In the genomic region with DNA sequence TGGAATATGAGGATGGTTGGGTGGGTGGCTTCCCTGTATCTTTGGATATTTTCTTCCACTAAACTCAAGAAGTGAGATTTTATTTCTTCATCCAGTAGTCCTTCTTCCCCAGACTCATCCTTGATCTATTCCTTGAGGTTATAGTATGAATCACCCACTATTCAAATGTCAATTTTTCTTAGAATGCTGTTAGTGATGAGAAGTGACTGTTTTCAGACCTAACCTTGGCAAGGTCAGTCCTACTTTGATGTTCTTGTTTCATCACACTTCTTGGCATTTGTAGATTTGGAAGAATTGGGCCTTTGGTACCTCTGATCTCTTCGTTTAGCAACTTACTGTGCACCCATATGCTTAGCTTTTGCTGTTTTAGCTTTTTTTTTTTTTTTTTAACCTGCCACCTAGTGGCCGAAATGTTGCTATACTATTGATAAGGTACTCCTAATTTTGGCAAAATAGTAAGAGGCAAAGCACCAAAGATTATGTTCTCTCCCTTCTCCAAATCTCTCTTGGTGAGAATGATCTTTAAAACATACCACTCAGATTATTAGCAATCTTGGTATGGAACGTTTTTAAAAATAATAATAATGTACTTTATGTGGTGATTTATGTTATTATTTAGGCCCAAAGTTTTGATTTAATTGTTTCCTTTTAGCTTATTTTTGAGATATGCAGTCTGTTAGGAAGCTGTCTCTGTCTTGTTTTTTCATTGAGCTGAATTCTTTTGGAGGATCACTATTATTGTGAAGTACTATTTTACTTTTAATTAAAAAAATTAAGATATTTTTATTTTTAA, we compare ENCODE assay signal across 8 cellular contexts. TPM values are rescaled to one million over a fixed set of nuclear protein-coding genes. Genes with fewer than 3 reads are reported as not detected.
A peak's percentile ranks its signal among the peaks of the same experiment; 100 is the strongest.
DNase-seq lines count a peak whose midpoint lies in the region; ATAC-seq and TF ChIP-seq lines count a peak whose summit lies in the region.

No MANE protein-coding gene starts in this region.

- peak overlapping the region; percentile 3 for H3K4me3 Mint-ChIP-seq in activated CD4-positive, alpha-beta T cell treated with anti-CD3 and anti-CD28 coated beads, Interleukin-2, amount 10 ng/mL, durations not matched to agents 24 days and 14 days

- H3K27me3 ChIP-seq in testis: no peaks in the 10 kb centered on the region

- intact Hi-C loops in activated CD4-positive, alpha-beta T cell treated with anti-CD3 and anti-CD28 coated beads, Interleukin-2, amount 10 ng/mL, durations not matched to agents 24 days and 14 days (cut with micrococcal nuclease): loop anchor here (2.0 to 10.0 kb wide), 3 partner anchors 303 to 395 kb away; no protein-coding TSS in a partner anchor
- intact Hi-C loops in testis (cut with DNase I; ENCODE audit: low total_unique reads): no loop called here

- peaks cover 40% of the 10 kb centered on the region for H3K4me1 Mint-ChIP-seq in activated CD4-positive, alpha-beta T cell treated with anti-CD3 and anti-CD28 coated beads, Interleukin-2, amount 10 ng/mL, durations not matched to agents 24 days and 14 days

- peak; percentile 81 for DNase-seq in activated CD4-positive, alpha-beta T cell treated with anti-CD3 and anti-CD28 coated beads, Interleukin-2, amount 10 ng/mL, durations not matched to agents 24 days and 14 days
- no peak for DNase-seq in activated CD4-positive, alpha-beta T cell treated with anti-CD3 and anti-CD28 coated beads, Interleukin-2, amount 50 U/mL, for 4 hours
- DNase-seq in NCI-H146 (lab: John Stamatoyannopoulos, UW) (peak; percentile 44), amniotic epithelial cell (ENCODE audit: low read depth) (peak; percentile 48), iPS-NIHi11 (ENCODE audit: low spot score) (peak; percentile 45), testis (no peak)

- no peak for TF ChIP-seq POLR2A in testis (IDR thresholded peaks at IDR 0.05)

- no peak overlapping the region for H3K27ac ChIP-seq in testis

- WGBS in testis, 2 donors: 18 to 21% methylated on average over 3 of the region's 3 CpGs

- H3K9me3 ChIP-seq in testis: no peaks in the 10 kb centered on the region

- H3K27me3 Mint-ChIP-seq in activated CD4-positive, alpha-beta T cell treated with anti-CD3 and anti-CD28 coated beads, Interleukin-2, amount 10 ng/mL, durations not matched to agents 24 days and 14 days: no peaks in the 10 kb centered on the region

- H3K36me3 Mint-ChIP-seq in activated CD4-positive, alpha-beta T cell treated with anti-CD3 and anti-CD28 coated beads, Interleukin-2, amount 10 ng/mL, durations not matched to agents 24 days and 14 days (ENCODE audit: low read depth): peaks cover 33% of the 10 kb centered on the region

- H3K27ac Mint-ChIP-seq in activated CD4-positive, alpha-beta T cell treated with anti-CD3 and anti-CD28 coated beads, Interleukin-2, amount 10 ng/mL, durations not matched to agents 24 days and 14 days: peak overlapping the region; percentile 83

- TF ChIP-seq CTCF in testis (IDR thresholded peaks at IDR 0.05): peak; percentile 26 to 89 (median 66)

- H3K4me1 ChIP-seq in testis: no peaks in the 10 kb centered on the region

- H3K36me3 ChIP-seq in testis (ENCODE audit: low read depth, missing control alignments): no peaks in the 10 kb centered on the region

- H3K9me3 Mint-ChIP-seq in activated CD4-positive, alpha-beta T cell treated with anti-CD3 and anti-CD28 coated beads, Interleukin-2, amount 10 ng/mL, durations not matched to agents 24 days and 14 days: peaks cover 12% of the 10 kb centered on the region

- ATAC-seq in GM21786 (IDR thresholded peaks at IDR 0.05; ENCODE audit: unreplicated experiment): peak; percentile 50
- ATAC-seq in HG03457 (IDR thresholded peaks at IDR 0.05; ENCODE audit: unreplicated experiment): no peak

- no peak overlapping the region for H3K4me3 ChIP-seq in testis

RNA-seq across cellular contexts. Expression of a gene that starts 16.5 kb away (rescaled TPM):
- 35.6 and 37.0 TPM in 2 replicates for total RNA-seq in activated CD4-positive, alpha-beta T cell treated with anti-CD3 and anti-CD28 coated beads, Interleukin-2, amount 10 ng/mL, durations not matched to agents 24 days and 14 days
- 10 to 100 TPM; 12.8 to 14.6 TPM for total RNA-seq in testis
- 13.0 TPM for polyA plus RNA-seq in testis (ENCODE audit: insufficient read depth, low read depth, low replicate concordance)

Comparison
In these comparisons a context has a peak if more than half of its experiments do, and no peak if none do; other contexts are left out.
1. DNase-seq: peak in activated CD4-positive, alpha-beta T cell treated with anti-CD3 and anti-CD28 coated beads, Interleukin-2, amount 10 ng/mL, durations not matched to agents 24 days and 14 days (single experiment), NCI-H146 (single experiment), amniotic epithelial cell (single experiment) and iPS-NIHi11 (single experiment); none in activated CD4-positive, alpha-beta T cell treated with anti-CD3 and anti-CD28 coated beads, Interleukin-2, amount 50 U/mL, for 4 hours (0 of 2) and testis (single experiment).